In genomic region chr11:120612363-120613263, GRCh38 we compare ENCODE assay signal across 9 cellular contexts.
DNase-seq lines count a peak whose midpoint lies in the region; ATAC-seq, FAIRE-seq and TF ChIP-seq lines count a peak whose summit lies in the region.
"Had no signal": no experiment of that assay in that cellular context is flagged by ENCODE, and none has a peak within 500 bp of the region (broad histone marks: within the 10 kb centered on the region; RNA-seq: fewer than 3 reads in every experiment).

No MANE protein-coding gene starts in this region.

- TF ChIP-seq CTCF in testis (IDR thresholded peaks at IDR 0.05) (no peak), PC-9 (conservative IDR thresholded peaks at IDR 0.05) (no peak)

- CTCF ChIA-PET in PC-9 (lab: Charles Lee): no interaction called here

- POLR2A ChIA-PET in PC-9 (lab: Charles Lee; ENCODE audit: unreplicated experiment): no interaction called here

- no peak overlapping the region for H3K4me3 ChIP-seq in mesodermal cell (ENCODE audit: extremely low read depth, insufficient read depth, low read length, poor library complexity, severe bottlenecking)
- H3K4me3 ChIP-seq in testis: no peak overlapping the region
- H3K4me3 ChIP-seq in PC-9: no peak overlapping the region
- H3K4me3 ChIP-seq: thoracic aorta had no signal

- H3F3A ChIP-seq in PC-9 (ENCODE audit: insufficient read depth, low read depth): no peaks in the 10 kb centered on the region

- H3K4me1 ChIP-seq in mesodermal cell (ENCODE audit: control insufficient read depth, insufficient read depth, low read length, poor library complexity, severe bottlenecking) (peaks cover 23% of the 10 kb centered on the region), testis (no peaks in the 10 kb centered on the region), PC-9 (replicated peaks; ENCODE audit: insufficient read depth) (no peaks in the 10 kb centered on the region)

- no peaks in the 10 kb centered on the region for H3K27me3 ChIP-seq in testis
- H3K27me3 ChIP-seq in PC-9 (ENCODE audit: insufficient read depth, low read depth): peaks cover 87% of the 10 kb centered on the region

- H3K4me2 ChIP-seq in PC-9: no peak overlapping the region

- no peaks in the 10 kb centered on the region for H4K20me1 ChIP-seq in PC-9 (ENCODE audit: insufficient read depth)

- H3K9me3 ChIP-seq in mesodermal cell (ENCODE audit: control insufficient read depth, low read length): peaks cover 3% of the 10 kb centered on the region
- H3K9me3 ChIP-seq in testis: no peaks in the 10 kb centered on the region
- peaks cover 3% of the 10 kb centered on the region; the same call in 1 of the 2 replicates for H3K9me3 ChIP-seq in PC-9 (ENCODE audit: insufficient read depth, low read depth)

- peak; percentile 84 for ATAC-seq in GM19043 (IDR thresholded peaks at IDR 0.05; ENCODE audit: low read depth, unreplicated experiment)
- ATAC-seq in HG02840 (IDR thresholded peaks at IDR 0.05; ENCODE audit: low FRiP score, unreplicated experiment): peak; percentile 82
- no peak for ATAC-seq in esophagus mucosa

- DNase-seq in RPMI7951 (ENCODE audit: low read depth) (peak; percentile 20), testis (no peak), PC-9 (no peak), HTR-8/SVneo (ENCODE audit: insufficient read length, low spot score) (no peak)

- no peak overlapping the region for H2AFZ ChIP-seq in PC-9

- no peaks in the 10 kb centered on the region for H3K36me3 ChIP-seq in mesodermal cell (ENCODE audit: control insufficient read depth, insufficient read depth, low read length)
- H3K36me3 ChIP-seq in testis (ENCODE audit: low read depth, missing control alignments): no peaks in the 10 kb centered on the region
- no peaks in the 10 kb centered on the region for H3K36me3 ChIP-seq in PC-9 (ENCODE audit: low read depth)
- H3K36me3 ChIP-seq: thoracic aorta had no signal

- no peak for TF ChIP-seq POLR2A in testis (IDR thresholded peaks at IDR 0.05)

- no peaks in the 10 kb centered on the region for H3K79me2 ChIP-seq in PC-9 (ENCODE audit: low read depth)

- H3K27ac ChIP-seq in mesodermal cell (ENCODE audit: low read depth, low read length, severe bottlenecking) (peak overlapping the region; percentile 75), testis (no peak overlapping the region), PC-9 (no peak overlapping the region)
- H3K27ac ChIP-seq: thoracic aorta had no signal

- FAIRE-seq in HTR-8/SVneo (lab: Jason Lieb, UNC): no peak

- no peaks in the 10 kb centered on the region for H3K9me2 ChIP-seq in PC-9 (ENCODE audit: insufficient read depth)

- BruUV-seq in PC-9 (replicated peaks; lab: Mats Ljungman, UMichigan): no TSS peak

- WGBS in mesodermal cell (ENCODE audit: insufficient coverage in 2 of 2), 2 experiments: 61 to 68% methylated on average over 7 to 8 of the region's 9 CpGs
- 71 to 75% methylated on average over 9 of the region's 9 CpGs for WGBS in testis, 2 donors

- intact Hi-C loops in testis (cut with DNase I; ENCODE audit: low total_unique reads) (no loop called here), PC-9 (cut with micrococcal nuclease; ENCODE audit: unreplicated experiment) (no loop called here)
